In genomic region chr1:62625415-62625814, GRCh38 we compare ENCODE assay signal across 13 cellular contexts. TPM values are rescaled to one million over a fixed set of nuclear protein-coding genes. Genes with fewer than 3 reads are reported as not detected.
DNase-seq lines count a peak whose midpoint lies in the region; ATAC-seq and TF ChIP-seq lines count a peak whose summit lies in the region.
"Had no signal": no experiment of that assay in that cellular context is flagged by ENCODE, and none has a peak within 500 bp of the region (broad histone marks: within the 10 kb centered on the region; RNA-seq: fewer than 3 reads in every experiment).

No MANE protein-coding gene starts in this region.

- in situ Hi-C loops in HAP-1 (cut with MboI; ENCODE audit: low sequenced_read_pairs): no loop called here

- ATAC-seq in GM19372 (IDR thresholded peaks at IDR 0.05; ENCODE audit: low read depth, unreplicated experiment) (peak; percentile 73), HG03196 (IDR thresholded peaks at IDR 0.05; ENCODE audit: unreplicated experiment) (peak; percentile 54), activated B cell treated with CpG ODN at 0.5 μM for 24 hours (ENCODE audit: low read depth) (peak; percentile 57), GM21367 (IDR thresholded peaks at IDR 0.05; ENCODE audit: unreplicated experiment) (no peak)

- CTCF ChIA-PET in activated B cell treated with CpG ODN at 0.5 μM for 24 hours (lab: Charles Lee): no interaction called here

- no peak for TF ChIP-seq CTCF in activated B cell treated with CpG ODN at 0.5 μM for 24 hours (IDR thresholded peaks at IDR 0.05)

- POLR2A ChIA-PET in activated B cell treated with CpG ODN at 0.5 μM for 24 hours (lab: Charles Lee): interaction anchor here (0.9 kb wide), 1 partner anchor 15 kb away, joined by 4 read pairs; no protein-coding TSS in a partner anchor

- no peaks in the 10 kb centered on the region for H3K9me3 ChIP-seq in HAP-1
- H3K9me3 ChIP-seq: esophagus muscularis mucosa had no signal

- no peaks in the 10 kb centered on the region for H3K27me3 Mint-ChIP-seq in activated B cell treated with CpG ODN at 0.5 μM for 24 hours

- peaks cover 18% of the 10 kb centered on the region for H3K4me1 Mint-ChIP-seq in activated B cell treated with CpG ODN at 0.5 μM for 24 hours

- peak; percentile 24 for DNase-seq in EH (ENCODE audit: low read depth)
- DNase-seq in activated B cell treated with CpG ODN at 0.5 μM for 24 hours: no peak
- DNase-seq in stimulated activated CD4-positive, alpha-beta T cell treated with anti-CD3 and anti-CD28 coated beads, Interleukin-2, amount 100 ng/mL, for 24 hours: no peak
- DNase-seq in nucleus accumbens (lab: John Stamatoyannopoulos, UW): no peak
- no peak for DNase-seq in HAP-1 (ENCODE audit: low spot score in 2 of 2)
- DNase-seq: activated CD4-positive, alpha-beta T cell treated with anti-CD3 and anti-CD28 coated beads, Interleukin-2, amount 50 U/mL, for 48 hours; AML-193; aorta; NCI-H1092 had no signal

- H3K27me3 ChIP-seq in HAP-1 (ENCODE audit: low read depth): peaks cover 3% of the 10 kb centered on the region; the same call in 1 of the 2 replicates
- H3K27me3 ChIP-seq: esophagus muscularis mucosa had no signal

- peaks cover 11% of the 10 kb centered on the region for H3K36me3 Mint-ChIP-seq in activated B cell treated with CpG ODN at 0.5 μM for 24 hours (ENCODE audit: low read depth)

- H3K4me3 Mint-ChIP-seq in activated B cell treated with CpG ODN at 0.5 μM for 24 hours: no peak overlapping the region

- H3K9me3 Mint-ChIP-seq in activated B cell treated with CpG ODN at 0.5 μM for 24 hours: no peaks in the 10 kb centered on the region

- H3K36me3 ChIP-seq in HAP-1 (replicated peaks): no peaks in the 10 kb centered on the region

- intact Hi-C loops in activated B cell treated with CpG ODN at 0.5 μM for 24 hours (cut with micrococcal nuclease): no loop called here

- H3K4me1 ChIP-seq in HAP-1: peaks cover 12% of the 10 kb centered on the region

- no peak overlapping the region for H3K4me3 ChIP-seq in HAP-1
- H3K4me3 ChIP-seq: esophagus muscularis mucosa had no signal

- H3K27ac Mint-ChIP-seq in activated B cell treated with CpG ODN at 0.5 μM for 24 hours: peak overlapping the region; percentile 12

RNA-seq across cellular contexts. Expression of gene ANGPTL3, which starts 28.1 kb away (rescaled TPM):
- total RNA-seq in activated B cell treated with CpG ODN at 0.5 μM for 24 hours: not detected in 2 replicates
- total RNA-seq: aorta, esophagus muscularis mucosa had no signal
